13 cellular contexts compared by ENCODE assay signal in the genomic region with DNA sequence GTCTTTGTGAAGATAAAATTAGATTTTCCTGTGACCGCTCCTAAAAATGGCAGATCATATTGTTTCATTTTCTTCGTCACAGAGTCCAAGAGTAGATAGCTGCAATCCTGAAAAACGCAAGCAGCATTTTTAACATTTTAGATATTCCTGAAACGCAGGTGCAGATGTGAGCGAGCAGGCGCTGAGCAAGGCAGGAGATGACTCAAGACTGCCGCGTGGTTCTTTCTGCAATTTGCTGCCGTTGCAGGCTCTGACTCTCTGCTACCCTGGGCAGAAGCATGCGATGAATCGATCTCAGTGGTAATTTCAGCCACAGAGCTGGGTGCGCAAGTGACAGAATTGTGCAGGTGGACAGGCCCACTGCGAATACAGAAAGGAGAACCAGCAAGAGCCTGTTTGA.
DNase-seq lines count a peak whose midpoint lies in the region; ATAC-seq and TF ChIP-seq lines count a peak whose summit lies in the region.
"Had no signal": no experiment of that assay in that cellular context is flagged by ENCODE, and none has a peak within 500 bp of the region (broad histone marks: within the 10 kb centered on the region; RNA-seq: fewer than 3 reads in every experiment).

No MANE protein-coding gene starts in this region.

- H3K79me2 ChIP-seq in GM23338 (replicated peaks; ENCODE audit: insufficient read depth) = no peaks in the 10 kb centered on the region

- intact Hi-C loops in CD4-positive, alpha-beta T cell (cut with DNase I, micrococcal nuclease) = no loop called here

- H3K4me3 Mint-ChIP-seq in GM23338 = no peak overlapping the region
- H3K4me3 Mint-ChIP-seq in type B pancreatic cell = no peak overlapping the region
- H3K4me3 Mint-ChIP-seq in CD4-positive, alpha-beta T cell = no peak overlapping the region

- H3K27ac Mint-ChIP-seq in GM23338 = no peak overlapping the region
- H3K27ac Mint-ChIP-seq in type B pancreatic cell = no peak overlapping the region
- H3K27ac Mint-ChIP-seq in CD4-positive, alpha-beta T cell = no peak overlapping the region

- no peak overlapping the region for H3K27ac ChIP-seq in GM23338 (ENCODE audit: low read depth)
- no peak overlapping the region for H3K27ac ChIP-seq in CD4-positive, alpha-beta T cell (ENCODE audit: low read depth, low read length)
- H3K27ac ChIP-seq: BLaER1, HL-60 had no signal

- no peak overlapping the region for H3K4me3 ChIP-seq in GM23338
- H3K4me3 ChIP-seq: BLaER1, GM12878 had no signal

- no peak overlapping the region for H3K4me2 ChIP-seq in GM23338
- H3K4me2 ChIP-seq: BLaER1 had no signal

- H4K20me1 ChIP-seq in GM23338 (replicated peaks; ENCODE audit: insufficient read depth) = no peaks in the 10 kb centered on the region
- H4K20me1 ChIP-seq: BLaER1 had no signal

- peak overlapping the region; percentile 90 for H2AFZ ChIP-seq in GM23338

- DNase-seq in GM23338 (ENCODE audit: low spot score) (no peak), RKO (ENCODE audit: low spot score) (peak; percentile 60), myocyte (ENCODE audit: low read depth) (peak; percentile 7), putamen (ENCODE audit: low spot score) (peak; percentile 22), type B pancreatic cell (ENCODE audit: extremely low spot score, unreplicated experiment) (no peak)
- DNase-seq in CD4-positive, alpha-beta T cell = no peak
- DNase-seq: 8988T, AML-193 had no signal

- H3F3A ChIP-seq in GM23338 (replicated peaks; ENCODE audit: low read depth) = no peaks in the 10 kb centered on the region

- H3K4me1 Mint-ChIP-seq in GM23338 (peaks cover 5% of the 10 kb centered on the region), type B pancreatic cell (ENCODE audit: unreplicated experiment) (no peaks in the 10 kb centered on the region)
- H3K4me1 Mint-ChIP-seq in CD4-positive, alpha-beta T cell (ENCODE audit: low read depth) = no peaks in the 10 kb centered on the region

- H3K9me2 ChIP-seq in GM23338 (ENCODE audit: insufficient read depth) = no peaks in the 10 kb centered on the region

- no peaks in the 10 kb centered on the region; the same call in 2 of the 3 replicates for H3K36me3 Mint-ChIP-seq in GM23338 (ENCODE audit: low read depth)
- H3K36me3 Mint-ChIP-seq in type B pancreatic cell = no peaks in the 10 kb centered on the region
- no peaks in the 10 kb centered on the region for H3K36me3 Mint-ChIP-seq in CD4-positive, alpha-beta T cell (ENCODE audit: low read depth)

- no peaks in the 10 kb centered on the region for H3K36me3 ChIP-seq in GM23338 (ENCODE audit: insufficient read depth)
- H3K36me3 ChIP-seq: BLaER1 had no signal

- POLR2A ChIA-PET in CD4-positive, alpha-beta T cell (lab: Charles Lee) = no interaction called here

- ATAC-seq in GM23338 = no peak
- no peak for ATAC-seq in CD4-positive, alpha-beta T cell (ENCODE audit: poor library complexity)
- no peak for ATAC-seq in GM21529 (IDR thresholded peaks at IDR 0.05; ENCODE audit: unreplicated experiment)
- ATAC-seq: GM12878, HCT116 had no signal

- CTCF ChIA-PET in CD4-positive, alpha-beta T cell (lab: Charles Lee) = no interaction called here

- H3K9me3 Mint-ChIP-seq in GM23338 (peaks cover 11% of the 10 kb centered on the region), type B pancreatic cell (peaks cover 4% of the 10 kb centered on the region)
- peaks cover 6% of the 10 kb centered on the region for H3K9me3 Mint-ChIP-seq in CD4-positive, alpha-beta T cell

- no peaks in the 10 kb centered on the region for H3K9me3 ChIP-seq in CD4-positive, alpha-beta T cell (ENCODE audit: control insufficient read depth, low read length)
- H3K9me3 ChIP-seq: BLaER1 had no signal

- H3K27me3 Mint-ChIP-seq in GM23338 (ENCODE audit: insufficient read depth, low read depth, poor library complexity) (peaks cover 2% of the 10 kb centered on the region), type B pancreatic cell (peaks cover 21% of the 10 kb centered on the region)
- H3K27me3 Mint-ChIP-seq in CD4-positive, alpha-beta T cell = no peaks in the 10 kb centered on the region

- TF ChIP-seq CTCF in GM23338 (conservative IDR thresholded peaks at IDR 0.05; ENCODE audit: low read depth in 2 of 2) (no peak), type B pancreatic cell (conservative IDR thresholded peaks at IDR 0.05) (no peak)
- no peak for TF ChIP-seq CTCF in CD4-positive, alpha-beta T cell (IDR thresholded peaks at IDR 0.05)

- H3K4me1 ChIP-seq in GM23338 (ENCODE audit: insufficient read depth) = no peaks in the 10 kb centered on the region
- H3K4me1 ChIP-seq: BLaER1 had no signal

- H3K27me3 ChIP-seq in GM23338 (ENCODE audit: insufficient read depth) = no peaks in the 10 kb centered on the region
- H3K27me3 ChIP-seq in CD4-positive, alpha-beta T cell (ENCODE audit: control insufficient read depth, insufficient read depth, low read length) = no peaks in the 10 kb centered on the region
- H3K27me3 ChIP-seq: BLaER1 had no signal

TF ChIP-seq in GM23338, 12 proteins besides CTCF, POLR2A, EP300 and RAD21:
- TF ChIP-seq EZH2 (IDR thresholded peaks at IDR 0.05; ENCODE audit: low read depth, unreplicated experiment) = no peak
- TF ChIP-seq CREB1 (CRISPR knock-in tag; IDR thresholded peaks at IDR 0.05; ENCODE audit: low read depth) = no peak

Comparison
In these comparisons a context has a peak if more than half of its experiments do, and no peak if none do; other contexts are left out.
1. DNase-seq: peak in RKO (single experiment), myocyte (single experiment) and putamen (single experiment); none in GM23338 (single experiment), type B pancreatic cell (single experiment) and CD4-positive, alpha-beta T cell (0 of 10).